20 cellular contexts compared by ENCODE assay signal in the genomic region with DNA sequence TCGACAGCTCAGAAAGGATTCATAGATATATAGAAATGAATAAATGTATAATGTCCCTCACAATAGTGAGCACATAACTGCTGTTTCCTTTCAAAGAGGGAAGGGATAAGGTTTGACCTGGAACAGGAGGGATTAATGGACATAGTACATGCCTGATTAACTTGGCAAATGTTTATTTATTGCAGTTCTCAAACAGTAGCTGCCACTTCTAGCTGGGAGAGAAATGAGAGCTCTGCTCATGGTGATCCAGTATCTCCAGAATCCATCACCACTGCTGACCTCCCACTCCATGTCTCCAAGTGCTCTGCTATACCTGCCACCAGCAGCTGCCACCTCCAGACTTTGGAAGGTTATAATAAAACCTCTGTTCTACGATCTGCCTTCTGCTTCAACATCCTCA.
"Had no signal": no experiment of that assay in that cellular context is flagged by ENCODE, and none has a peak within 500 bp of the region (broad histone marks: within the 10 kb centered on the region; RNA-seq: fewer than 3 reads in every experiment).

No MANE protein-coding gene starts in this region.

- H3K27me3 ChIP-seq: cardiac muscle cell, neural progenitor cell, spleen, vagina had no signal

- H3K4me2 ChIP-seq: neural progenitor cell had no signal

- H2AFZ ChIP-seq: neural progenitor cell had no signal

- H3K4me3 ChIP-seq: cardiac muscle cell, left ventricle myocardium inferior, neural progenitor cell, spleen, thoracic aorta, vagina had no signal

- H3K4me1 ChIP-seq: spleen, vagina had no signal

- H3K9ac ChIP-seq: neural progenitor cell had no signal

- ATAC-seq: activated CD4-positive, CD25-positive, alpha-beta regulatory T cell treated with anti-CD3 and anti-CD28 coated beads, Interleukin-2, amount 50 U/mL, for 24 hours; activated CD8-positive, alpha-beta memory T cell treated with anti-CD3 and anti-CD28 coated beads, Interleukin-2, amount 10 ng/mL, durations not matched to agents 7 days and 5 days; activated CD8-positive, alpha-beta T cell treated with anti-CD3 and anti-CD28 coated beads for 36 hours; activated naive CD8-positive, alpha-beta T cell treated with anti-CD3 and anti-CD28 coated beads, Interleukin-2, amount 50 U/mL, for 24 hours; naive thymus-derived CD8-positive, alpha-beta T cell had no signal

- H3K36me3 ChIP-seq: cardiac muscle cell, left ventricle myocardium inferior, neural progenitor cell, spleen, thoracic aorta, vagina had no signal

- H3K9me3 ChIP-seq: left ventricle myocardium inferior, spleen, thoracic aorta, vagina had no signal

- DNase-seq: activated CD4-positive, alpha-beta T cell treated with anti-CD3 and anti-CD28 coated beads, Interleukin-2, amount 10 ng/mL, durations not matched to agents 24 days and 14 days; activated CD8-positive, alpha-beta memory T cell treated with anti-CD3 and anti-CD28 coated beads, Interleukin-2, amount 10 ng/mL, durations not matched to agents 7 days and 5 days; activated CD8-positive, alpha-beta T cell treated with anti-CD3 and anti-CD28 coated beads for 36 hours; activated effector memory CD4-positive, alpha-beta T cell treated with anti-CD3 and anti-CD28 coated beads, Interleukin-2, amount 50 U/mL, for 16 hours; activated naive CD4-positive, alpha-beta T cell treated with anti-CD3 and anti-CD28 coated beads, Interleukin-2, amount 10 ng/mL, durations not matched to agents 7 days and 5 days; activated naive CD8-positive, alpha-beta T cell treated with anti-CD3 and anti-CD28 coated beads, Interleukin-2, amount 50 U/mL, for 24 hours; activated T-cell treated with anti-CD3 and anti-CD28 coated beads for 4 hours; erythroblast; foreskin fibroblast; left ventricle myocardium inferior; naive thymus-derived CD8-positive, alpha-beta T cell; retina; spleen; stimulated activated CD4-positive, alpha-beta T cell treated with anti-CD3 and anti-CD28 coated beads, Interleukin-4, amount 100 ng/mL, for 1 hour; stimulated activated naive CD4-positive, alpha-beta T cell treated with Interleukin-2 at 50 U/mL for 16 hours had no signal

- H3K27ac ChIP-seq: cardiac muscle cell, left ventricle myocardium inferior, neural progenitor cell, spleen, thoracic aorta, vagina had no signal
